In the genomic region with DNA sequence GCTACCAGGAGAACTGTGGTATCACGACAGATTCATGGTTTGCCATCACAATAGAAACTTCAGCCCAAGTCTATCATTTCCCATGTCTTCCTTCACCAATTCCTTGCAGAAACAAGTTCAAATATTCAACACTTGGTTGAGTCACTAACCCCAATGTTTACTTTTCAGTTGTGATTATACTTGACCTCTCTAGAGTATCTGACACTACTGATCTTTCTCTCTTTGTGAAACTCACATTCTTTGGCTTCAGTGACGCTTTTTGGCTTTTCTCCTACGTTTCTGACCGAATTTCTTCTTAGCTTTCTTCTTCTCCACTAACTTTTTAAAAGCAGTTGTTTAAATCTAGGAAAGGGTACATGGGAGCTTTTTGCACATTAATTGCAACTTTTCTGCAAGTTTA, we compare ENCODE assay signal across 25 cellular contexts. TPM values are rescaled to one million over a fixed set of nuclear protein-coding genes. Genes with fewer than 3 reads are reported as not detected.
DNase-seq lines count a peak whose midpoint lies in the region; ATAC-seq, FAIRE-seq and TF ChIP-seq lines count a peak whose summit lies in the region.
"Had no signal": no experiment of that assay in that cellular context is flagged by ENCODE, and none has a peak within 500 bp of the region (broad histone marks: within the 10 kb centered on the region; RNA-seq: fewer than 3 reads in every experiment).

No MANE protein-coding gene starts in this region.

- ATAC-seq in activated T-cell treated with anti-CD3 and anti-CD28 coated beads, Interleukin-2, amount 50 U/mL, for 4 hours: no peak

- H3K36me3 Mint-ChIP-seq in activated T-cell treated with anti-CD3 and anti-CD28 coated beads, Interleukin-2, amount 50 U/mL, for 4 hours (ENCODE audit: insufficient read depth): no peaks in the 10 kb centered on the region
- no peaks in the 10 kb centered on the region for H3K36me3 Mint-ChIP-seq in T-helper 2 cell treated with Interferon-gamma antibody and Interleukin-4, amounts not matched to agents 5 μg/mL and 100 μg/mL, for 36 hours (ENCODE audit: low read depth)

- H3K4me3 Mint-ChIP-seq in activated T-cell treated with anti-CD3 and anti-CD28 coated beads, Interleukin-2, amount 50 U/mL, for 4 hours: no peak overlapping the region
- no peak overlapping the region for H3K4me3 Mint-ChIP-seq in T-helper 2 cell treated with Interferon-gamma antibody and Interleukin-4, amounts not matched to agents 5 μg/mL and 100 μg/mL, for 36 hours
- H3K4me3 Mint-ChIP-seq: stimulated activated naive CD8-positive, alpha-beta T cell treated with anti-CD3 and anti-CD28 coated beads, Interleukin-15, Interleukin-2, amounts not matched to agents 100 ng/mL and 50 ng/mL, for 24 hours had no signal

- DNase-seq in AG10803 (ENCODE audit: low read depth) (peak; percentile 46), HT1080 (ENCODE audit: low read depth) (peak; percentile 64), bronchial epithelial cell (ENCODE audit: low read depth) (peak; percentile 64), non-pigmented ciliary epithelial cell (ENCODE audit: low read depth) (peak; percentile 18), NCI-H510A (lab: John Stamatoyannopoulos, UW) (no peak), cerebellar cortex (ENCODE audit: low spot score) (no peak)
- DNase-seq in activated T-cell treated with anti-CD3 and anti-CD28 coated beads, Interleukin-2, amount 50 U/mL, for 4 hours: no peak
- DNase-seq in T-helper 2 cell treated with Interferon-gamma antibody and Interleukin-4, amounts not matched to agents 5 μg/mL and 100 μg/mL, for 36 hours (ENCODE audit: low spot score): no peak
- DNase-seq: activated CD4-positive, alpha-beta T cell treated with anti-CD3 and anti-CD28 coated beads, Interleukin-2, amount 50 U/mL, for 48 hours; activated naive CD4-positive, alpha-beta T cell treated with anti-CD3 and anti-CD28 coated beads, Interleukin-2, amount 50 U/mL, for 16 hours; activated T-cell treated with anti-CD3 and anti-CD28 coated beads, Interleukin-2, amount 50 U/mL, for 1 hour; BE2C; esophagus squamous epithelium; hippocampal formation; KG1; midbrain; NCI-H1105 treated with DMSO at 0.1 percent for 48 hours; NCI-H82; Peyer's patch had no signal

- no peak for TF ChIP-seq CTCF in AG10803 (conservative IDR thresholded peaks at IDR 0.05; ENCODE audit: low read length)
- no peak for TF ChIP-seq CTCF in bronchial epithelial cell (IDR thresholded peaks at IDR 0.05; ENCODE audit: insufficient read depth, low read length, severe bottlenecking)

- H3K27ac Mint-ChIP-seq in T-helper 2 cell treated with Interferon-gamma antibody and Interleukin-4, amounts not matched to agents 5 μg/mL and 100 μg/mL, for 36 hours: no peak overlapping the region
- H3K27ac Mint-ChIP-seq: stimulated activated naive CD8-positive, alpha-beta T cell treated with anti-CD3 and anti-CD28 coated beads, Interleukin-15, Interleukin-2, amounts not matched to agents 100 ng/mL and 50 ng/mL, for 24 hours had no signal

- no peaks in the 10 kb centered on the region for H3K27me3 ChIP-seq in bronchial epithelial cell (ENCODE audit: control insufficient read depth, insufficient read depth, low read length)
- H3K27me3 ChIP-seq: BE2C, breast epithelium, Peyer's patch, right atrium auricular region had no signal

- FAIRE-seq in bronchial epithelial cell (lab: Jason Lieb, UNC): no peak
- FAIRE-seq: H1 had no signal

- peaks cover 8% of the 10 kb centered on the region for H3K27me3 Mint-ChIP-seq in activated T-cell treated with anti-CD3 and anti-CD28 coated beads, Interleukin-2, amount 50 U/mL, for 4 hours (ENCODE audit: low read depth)
- H3K27me3 Mint-ChIP-seq in T-helper 2 cell treated with Interferon-gamma antibody and Interleukin-4, amounts not matched to agents 5 μg/mL and 100 μg/mL, for 36 hours (ENCODE audit: low read depth): no peaks in the 10 kb centered on the region

- H3K4me3 ChIP-seq in AG10803 (ENCODE audit: low read length) (no peak overlapping the region), bronchial epithelial cell (ENCODE audit: low read depth, low read length) (no peak overlapping the region)
- H3K4me3 ChIP-seq: breast epithelium, esophagus squamous epithelium, Peyer's patch, right atrium auricular region had no signal

- H3K9me3 Mint-ChIP-seq in activated T-cell treated with anti-CD3 and anti-CD28 coated beads, Interleukin-2, amount 50 U/mL, for 4 hours: no peaks in the 10 kb centered on the region
- H3K9me3 Mint-ChIP-seq in T-helper 2 cell treated with Interferon-gamma antibody and Interleukin-4, amounts not matched to agents 5 μg/mL and 100 μg/mL, for 36 hours: no peaks in the 10 kb centered on the region
- H3K9me3 Mint-ChIP-seq: stimulated activated naive CD8-positive, alpha-beta T cell treated with anti-CD3 and anti-CD28 coated beads, Interleukin-15, Interleukin-2, amounts not matched to agents 100 ng/mL and 50 ng/mL, for 24 hours had no signal

- H3K4me1 Mint-ChIP-seq in activated T-cell treated with anti-CD3 and anti-CD28 coated beads, Interleukin-2, amount 50 U/mL, for 4 hours (ENCODE audit: low read depth): no peaks in the 10 kb centered on the region
- H3K4me1 Mint-ChIP-seq in T-helper 2 cell treated with Interferon-gamma antibody and Interleukin-4, amounts not matched to agents 5 μg/mL and 100 μg/mL, for 36 hours (ENCODE audit: low read depth): no peaks in the 10 kb centered on the region

- no peaks in the 10 kb centered on the region for H3K36me3 ChIP-seq in bronchial epithelial cell (ENCODE audit: control insufficient read depth, insufficient read depth, low read length)
- H3K36me3 ChIP-seq: BE2C, breast epithelium, esophagus squamous epithelium, Peyer's patch, right atrium auricular region had no signal

RNA-seq across cellular contexts. Expression of a gene that starts 48.8 kb away (rescaled TPM):
- total RNA-seq in HT1080 (2014; rRNA removed; shearing (Covaris generic)): not detected in 2 replicates
- polyA plus RNA-seq in HT1080 (2015; cell fraction: cytosol; rRNA removed): not detected in 2 replicates
- polyA plus RNA-seq in HT1080 (2015; cell fraction: nucleus; rRNA removed): not detected in 2 replicates
- total RNA-seq in bronchial epithelial cell: not detected in 2 replicates
- not detected for total RNA-seq in activated T-cell treated with anti-CD3 and anti-CD28 coated beads, Interleukin-2, amount 50 U/mL, for 4 hours
- total RNA-seq: breast epithelium, esophagus squamous epithelium, H1, kidney epithelial cell, Peyer's patch, right atrium auricular region, urinary bladder had no signal
- polyA plus RNA-seq: H1, urinary bladder had no signal

Comparison
In these comparisons a context has a peak if more than half of its experiments do, and no peak if none do; other contexts are left out.
1. DNase-seq: peak in AG10803 (single experiment), HT1080 (single experiment), bronchial epithelial cell (single experiment) and non-pigmented ciliary epithelial cell (single experiment); none in activated T-cell treated with anti-CD3 and anti-CD28 coated beads, Interleukin-2, amount 50 U/mL, for 4 hours (single experiment), T-helper 2 cell treated with Interferon-gamma antibody and Interleukin-4, amounts not matched to agents 5 μg/mL and 100 μg/mL, for 36 hours (single experiment), NCI-H510A (single experiment) and cerebellar cortex (single experiment).